Comparison of ENCODE assay signal across 1 cellular context in the genomic region with DNA sequence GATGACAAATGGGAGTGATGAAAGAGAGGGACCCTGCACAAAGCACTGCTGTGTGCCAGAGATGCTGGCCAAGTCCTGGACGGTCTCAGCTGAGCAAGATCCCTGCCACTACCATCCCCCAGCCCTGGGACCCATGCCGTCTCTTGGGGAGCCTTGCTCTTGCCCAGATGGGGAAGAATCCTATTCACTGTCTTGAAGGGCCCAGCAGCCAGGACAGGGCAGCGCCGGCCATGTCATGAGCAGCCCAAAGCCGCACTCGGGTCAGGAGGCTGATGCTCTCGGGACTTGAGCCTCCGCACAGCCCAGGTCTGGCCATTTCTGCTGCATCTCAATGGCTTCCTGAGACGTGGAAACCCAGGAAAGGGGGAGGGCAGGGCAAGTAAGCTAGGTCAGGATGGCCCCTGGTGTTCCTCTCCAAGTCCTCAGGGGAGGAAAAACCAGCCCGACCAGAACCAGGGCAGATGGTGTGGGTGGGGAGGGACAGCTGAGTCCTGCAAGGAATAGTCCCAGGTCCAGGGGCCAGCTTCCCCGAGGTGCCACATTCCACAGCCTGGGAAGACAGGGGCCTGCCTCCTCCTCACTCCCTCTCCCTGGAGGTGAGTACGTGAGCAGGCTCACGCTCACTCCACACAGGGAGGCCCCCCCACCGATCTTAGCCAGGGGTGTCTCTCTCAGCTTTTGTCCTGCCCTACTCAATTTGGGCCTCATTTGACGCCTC.
A peak's percentile ranks its signal among the peaks of the same experiment; 100 is the strongest.
TF ChIP-seq lines count a peak whose summit lies in the region.

No MANE protein-coding gene starts in this region.

TF ChIP-seq in HepG2, 621 proteins besides CTCF, POLR2A, EP300 and RAD21:
- no peak for TF ChIP-seq YY1 (IDR thresholded peaks at IDR 0.05; ENCODE audit: insufficient read depth, insufficient replicate concordance, low read depth, low read length)
- TF ChIP-seq ZNF296 (CRISPR knock-in tag; conservative IDR thresholded peaks at IDR 0.05): 0 out of 2 replicates have a peak, but pooled peaks have one; percentile 50
- TF ChIP-seq, protein P1, sequence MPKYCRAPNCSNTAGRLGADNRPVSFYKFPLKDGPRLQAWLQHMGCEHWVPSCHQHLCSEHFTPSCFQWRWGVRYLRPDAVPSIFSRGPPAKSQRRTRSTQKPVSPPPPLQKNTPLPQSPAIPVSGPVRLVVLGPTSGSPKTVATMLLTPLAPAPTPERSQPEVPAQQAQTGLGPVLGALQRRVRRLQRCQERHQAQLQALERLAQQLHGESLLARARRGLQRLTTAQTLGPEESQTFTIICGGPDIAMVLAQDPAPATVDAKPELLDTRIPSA (CRISPR knock-in tag; IDR thresholded peaks at IDR 0.05; ENCODE audit: borderline replicate concordance): no peak
- TF ChIP-seq ZNF672 (CRISPR knock-in tag; IDR thresholded peaks at IDR 0.05): no peak
- no peak for TF ChIP-seq MIXL1 (CRISPR knock-in tag; IDR thresholded peaks at IDR 0.05)
- TF ChIP-seq ZNF790 (CRISPR knock-in tag; IDR thresholded peaks at IDR 0.05; ENCODE audit: borderline replicate concordance): no peak
- peak; percentile 38; the same call in 1 of the 2 replicates for TF ChIP-seq TBX2 (CRISPR knock-in tag; IDR thresholded peaks at IDR 0.05; ENCODE audit: borderline replicate concordance)
- TF ChIP-seq, protein P2, sequence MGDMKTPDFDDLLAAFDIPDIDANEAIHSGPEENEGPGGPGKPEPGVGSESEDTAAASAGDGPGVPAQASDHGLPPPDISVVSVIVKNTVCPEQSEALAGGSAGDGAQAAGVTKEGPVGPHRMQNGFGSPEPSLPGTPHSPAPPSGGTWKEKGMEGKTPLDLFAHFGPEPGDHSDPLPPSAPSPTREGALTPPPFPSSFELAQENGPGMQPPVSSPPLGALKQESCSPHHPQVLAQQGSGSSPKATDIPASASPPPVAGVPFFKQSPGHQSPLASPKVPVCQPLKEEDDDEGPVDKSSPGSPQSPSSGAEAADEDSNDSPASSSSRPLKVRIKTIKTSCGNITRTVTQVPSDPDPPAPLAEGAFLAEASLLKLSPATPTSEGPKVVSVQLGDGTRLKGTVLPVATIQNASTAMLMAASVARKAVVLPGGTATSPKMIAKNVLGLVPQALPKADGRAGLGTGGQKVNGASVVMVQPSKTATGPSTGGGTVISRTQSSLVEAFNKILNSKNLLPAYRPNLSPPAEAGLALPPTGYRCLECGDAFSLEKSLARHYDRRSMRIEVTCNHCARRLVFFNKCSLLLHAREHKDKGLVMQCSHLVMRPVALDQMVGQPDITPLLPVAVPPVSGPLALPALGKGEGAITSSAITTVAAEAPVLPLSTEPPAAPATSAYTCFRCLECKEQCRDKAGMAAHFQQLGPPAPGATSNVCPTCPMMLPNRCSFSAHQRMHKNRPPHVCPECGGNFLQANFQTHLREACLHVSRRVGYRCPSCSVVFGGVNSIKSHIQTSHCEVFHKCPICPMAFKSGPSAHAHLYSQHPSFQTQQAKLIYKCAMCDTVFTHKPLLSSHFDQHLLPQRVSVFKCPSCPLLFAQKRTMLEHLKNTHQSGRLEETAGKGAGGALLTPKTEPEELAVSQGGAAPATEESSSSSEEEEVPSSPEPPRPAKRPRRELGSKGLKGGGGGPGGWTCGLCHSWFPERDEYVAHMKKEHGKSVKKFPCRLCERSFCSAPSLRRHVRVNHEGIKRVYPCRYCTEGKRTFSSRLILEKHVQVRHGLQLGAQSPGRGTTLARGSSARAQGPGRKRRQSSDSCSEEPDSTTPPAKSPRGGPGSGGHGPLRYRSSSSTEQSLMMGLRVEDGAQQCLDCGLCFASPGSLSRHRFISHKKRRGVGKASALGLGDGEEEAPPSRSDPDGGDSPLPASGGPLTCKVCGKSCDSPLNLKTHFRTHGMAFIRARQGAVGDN (CRISPR knock-in tag; IDR thresholded peaks at IDR 0.05): peak; percentile 56; the same call in 1 of the 2 replicates
